ENCODE assay signal across 8 cellular contexts in genomic region chr12:51009038-51009437, GRCh38. TPM values are rescaled to one million over a fixed set of nuclear protein-coding genes. Genes with fewer than 3 reads are reported as not detected.
DNase-seq lines count a peak whose midpoint lies in the region; FAIRE-seq and TF ChIP-seq lines count a peak whose summit lies in the region.

No MANE protein-coding gene starts in this region.

- H3K14ac ChIP-seq in H1 (ENCODE audit: insufficient read length) (no peak overlapping the region), neuronal stem cell (ENCODE audit: low read length) (no peak overlapping the region)

- H2BK15ac ChIP-seq in H1 (ENCODE audit: low read length) (no peak overlapping the region), neuronal stem cell (ENCODE audit: low read length) (no peak overlapping the region)

- H3K23me2 ChIP-seq in H1 (ENCODE audit: low read depth, low read length): no peaks in the 10 kb centered on the region

- peaks cover 14% of the 10 kb centered on the region for H3K36me3 Mint-ChIP-seq in neural progenitor cell

- H4K91ac ChIP-seq in H1 (replicated peaks; ENCODE audit: insufficient read length, low read length): no peak overlapping the region
- no peak overlapping the region for H4K91ac ChIP-seq in neuronal stem cell (ENCODE audit: low read depth, low read length, poor library complexity)

- H3K18ac ChIP-seq in H1 (ENCODE audit: extremely low read depth, low read length) (no peak overlapping the region), neuronal stem cell (ENCODE audit: low read length) (no peak overlapping the region)

- H3K27me3 ChIP-seq in H1 (replicated peaks in 1 of 4; ENCODE audit: control insufficient read depth in 3 of 4, extremely low read depth in 1 of 4, insufficient read depth in 3 of 4, low read length in 3 of 4) (no peaks in the 10 kb centered on the region), neural progenitor cell (no peaks in the 10 kb centered on the region), neuronal stem cell (ENCODE audit: control insufficient read depth in 3 of 3, insufficient read depth in 3 of 3, low read depth in 1 of 3, low read length in 3 of 3) (no peaks in the 10 kb centered on the region)

- H2AFZ ChIP-seq in H1 (ENCODE audit: low read length) (no peak overlapping the region), neural progenitor cell (replicated peaks) (no peak overlapping the region), neuronal stem cell (ENCODE audit: low read length) (no peak overlapping the region)

- H4K8ac ChIP-seq in H1 (ENCODE audit: extremely low read depth, insufficient read depth, low read length) (no peak overlapping the region), neuronal stem cell (ENCODE audit: low read depth, low read length) (no peak overlapping the region)

- H3K27me3 Mint-ChIP-seq in neural progenitor cell (ENCODE audit: insufficient read depth, low read depth): peaks cover 2% of the 10 kb centered on the region

- H3K79me2 ChIP-seq in H1 (ENCODE audit: control insufficient read depth in 1 of 2, insufficient read depth in 2 of 2, low read length in 2 of 2): peaks cover 0 to 37% of the 10 kb centered on the region in 2 experiments; a peak in 2 of 4 replicates
- peaks cover 64% of the 10 kb centered on the region for H3K79me2 ChIP-seq in neural progenitor cell (ENCODE audit: low read depth)

- H3F3A ChIP-seq in neural progenitor cell (ENCODE audit: low read depth): peaks cover 9% of the 10 kb centered on the region

- H2BK120ac ChIP-seq in H1 (replicated peaks; ENCODE audit: low read depth, low read length) (no peak overlapping the region), neuronal stem cell (ENCODE audit: low read depth, low read length) (no peak overlapping the region)

- POLR2A ChIA-PET in H1 (lab: Charles Lee; ENCODE audit: partially characterized antibody): interaction anchor here (0.7 to 2.0 kb wide), 4 partner anchors 9 to 74 kb away, joined by 3 to 13 read pairs (median 4); partner anchors contain the start of genes CSRNP2 and SLC11A2

- FAIRE-seq in H1 (lab: Jason Lieb, UNC) (no peak), HTR-8/SVneo (lab: Jason Lieb, UNC) (no peak)

- no peak for TF ChIP-seq EP300 in H1 (IDR thresholded peaks at IDR 0.05; ENCODE audit: borderline replicate concordance in 1 of 2, low read depth in 2 of 2, low read length in 2 of 2)

- no peak overlapping the region; a peak in 1 of 4 replicates for H3K4me2 ChIP-seq in H1 (ENCODE audit: insufficient read depth in 1 of 2, low read depth in 2 of 2, low read length in 2 of 2)
- peak overlapping the region; percentile 0 for H3K4me2 ChIP-seq in neural progenitor cell
- H3K4me2 ChIP-seq in neuronal stem cell (ENCODE audit: insufficient read depth, low read length, poor library complexity, severe bottlenecking): no peak overlapping the region

- H4K5ac ChIP-seq in H1 (ENCODE audit: insufficient read length, low read depth, low read length): peak overlapping the region; percentile 42

- H2BK12ac ChIP-seq in H1 (ENCODE audit: low read depth, low read length) (no peak overlapping the region), neuronal stem cell (ENCODE audit: low read length) (no peak overlapping the region)

- in situ Hi-C loops in G401 (cut with HindIII; ENCODE audit: low sequenced_read_pairs): no loop called here

- H3K4ac ChIP-seq in H1 (replicated peaks; ENCODE audit: insufficient read length, low read depth, low read length) (no peak overlapping the region), neuronal stem cell (ENCODE audit: low read length) (no peak overlapping the region)

- no peak overlapping the region for H3K27ac Mint-ChIP-seq in neural progenitor cell

- H3K4me1 Mint-ChIP-seq in neural progenitor cell: peaks cover 24% of the 10 kb centered on the region

- H3K9ac ChIP-seq in H1 (replicated peaks in 1 of 4; ENCODE audit: extremely low read depth in 1 of 4, low read depth in 3 of 4, low read length in 3 of 4) (no peak overlapping the region), neural progenitor cell (no peak overlapping the region), neuronal stem cell (ENCODE audit: low read depth, low read length, poor library complexity) (no peak overlapping the region)

- H3K9me3 Mint-ChIP-seq in neural progenitor cell: no peaks in the 10 kb centered on the region

- no peak for TF ChIP-seq RAD21 in H1 (IDR thresholded peaks at IDR 0.05 in 1 of 2, conservative IDR thresholded peaks at IDR 0.05 in 1 of 2; ENCODE audit: low read depth in 2 of 2, low read length in 2 of 2)

- H3K56ac ChIP-seq in H1 (replicated peaks; ENCODE audit: insufficient read length, low read depth, low read length): no peak overlapping the region

- H3K9me3 ChIP-seq in H1 (ENCODE audit: insufficient read depth in 2 of 2, low read depth in 1 of 2, low read length in 1 of 2) (no peaks in the 10 kb centered on the region), neural progenitor cell (ENCODE audit: low read depth) (no peaks in the 10 kb centered on the region), neuronal stem cell (replicated peaks in 1 of 2; ENCODE audit: control insufficient read depth in 2 of 2, insufficient read depth in 1 of 2, low read depth in 1 of 2, low read length in 2 of 2) (peaks cover 0 to 2% of the 10 kb centered on the region in 2 donors)

- TF ChIP-seq POLR2A in H1 (IDR thresholded peaks at IDR 0.05; ENCODE audit: control extremely low read depth in 1 of 2, low read depth in 2 of 2, low read length in 2 of 2): no peak

- H3K4me3 ChIP-seq in H1 (ENCODE audit: extremely low read depth in 1 of 4, insufficient read depth in 2 of 4, low read depth in 3 of 4, low read length in 4 of 4) (no peak overlapping the region), neural progenitor cell (no peak overlapping the region), neuronal stem cell (ENCODE audit: low read length in 2 of 2) (no peak overlapping the region)

- CTCF ChIA-PET in H1 (lab: Charles Lee; ENCODE audit: partially characterized antibody): interaction anchor here (1.3 to 1.9 kb wide), 3 partner anchors 17 to 332 kb away, joined by 3 to 4 read pairs (median 4); partner anchors contain the start of gene SLC11A2

- H2AK5ac ChIP-seq in H1 (ENCODE audit: low read depth, low read length): no peak overlapping the region
- no peak overlapping the region for H2AK5ac ChIP-seq in neuronal stem cell (ENCODE audit: low read depth, low read length)

- H2BK20ac ChIP-seq in H1 (ENCODE audit: low read length): no peak overlapping the region

- WGBS in H1 (ENCODE audit: extremely low coverage in 1 of 2, insufficient coverage in 1 of 2, insufficient read length in 1 of 2, insufficient replicate concordance in 2 of 2, low coverage in 1 of 2, low lambda C conversion rate in 2 of 2, missing lambda C conversion rate in 1 of 2), 2 experiments: 76% methylated on average over 8 of the region's 8 CpGs; no CpG with 5 or more reads in 1 of the 2 experiments
- WGBS in neuronal stem cell (ENCODE audit: extremely low coverage in 2 of 2, insufficient read length in 2 of 2, insufficient replicate concordance in 1 of 2), 2 donors: no CpG with 5 or more reads among the region's 8 CpGs

- no peak for TF ChIP-seq CTCF in H1 (IDR thresholded peaks at IDR 0.05; ENCODE audit: control extremely low read depth in 1 of 3, insufficient read depth in 1 of 3, low read depth in 1 of 3, low read length in 3 of 3)
- TF ChIP-seq CTCF in neural progenitor cell (IDR thresholded peaks at IDR 0.05): no peak

- peak overlapping the region; percentile 74 for H3K23ac ChIP-seq in H1 (ENCODE audit: insufficient read length)
- H3K23ac ChIP-seq in neuronal stem cell (ENCODE audit: low read depth, low read length, poor library complexity): no peak overlapping the region

- H3K4me1 ChIP-seq in H1 (replicated peaks in 1 of 4; ENCODE audit: control insufficient read depth in 3 of 4, insufficient read depth in 4 of 4, low read length in 3 of 4) (peaks cover 0 to 6% (median 3%) of the 10 kb centered on the region in 4 experiments; a peak in 4 of 7 replicates), neural progenitor cell (peaks cover 28% of the 10 kb centered on the region), neuronal stem cell (ENCODE audit: control insufficient read depth in 2 of 2, insufficient read depth in 1 of 2, low read depth in 1 of 2, low read length in 2 of 2) (peaks cover 0 to 3% of the 10 kb centered on the region in 2 donors)

- peak; percentile 67 for DNase-seq in G401 (ENCODE audit: low spot score)
- DNase-seq in activated CD4-positive, alpha-beta T cell treated with anti-CD3 and anti-CD28 coated beads for 1 hour: peak; percentile 47
- DNase-seq in H1 (ENCODE audit: low read depth in 1 of 2, low spot score in 2 of 2): no peak
- DNase-seq in neural progenitor cell (ENCODE audit: low spot score): no peak
- DNase-seq in HTR-8/SVneo (ENCODE audit: insufficient read length, low spot score): no peak
- no peak for DNase-seq in neuronal stem cell (ENCODE audit: low spot score)
- no peak for DNase-seq in dermis blood vessel endothelial cell
- DNase-seq in GM19238 (ENCODE audit: insufficient read length, low spot score): no peak

- H3K27ac ChIP-seq in H1 (ENCODE audit: low read depth, low read length): no peak overlapping the region
- peak overlapping the region; percentile 34 for H3K27ac ChIP-seq in neural progenitor cell
- H3K27ac ChIP-seq in neuronal stem cell (replicated peaks; ENCODE audit: low read length): no peak overlapping the region

- H3K4me3 Mint-ChIP-seq in neural progenitor cell: no peak overlapping the region

- no peak overlapping the region for H2BK5ac ChIP-seq in H1 (ENCODE audit: low read depth, low read length)
- no peak overlapping the region for H2BK5ac ChIP-seq in neuronal stem cell (ENCODE audit: low read length)

- H4K20me1 ChIP-seq in H1 (replicated peaks in 1 of 2; ENCODE audit: control insufficient read depth in 1 of 2, insufficient read depth in 2 of 2, low read length in 2 of 2) (no peaks in the 10 kb centered on the region), neural progenitor cell (ENCODE audit: low read depth) (peaks cover 20% of the 10 kb centered on the region)

- H3K36me3 ChIP-seq in H1 (ENCODE audit: control insufficient read depth in 2 of 4, insufficient read depth in 4 of 4, low read length in 3 of 4) (peaks cover 0 to 6% (median 2%) of the 10 kb centered on the region in 4 experiments; a peak in 3 of 8 replicates), neural progenitor cell (no peaks in the 10 kb centered on the region), neuronal stem cell (replicated peaks in 1 of 2; ENCODE audit: control insufficient read depth in 2 of 2, insufficient read depth in 2 of 2, low read length in 2 of 2) (peaks cover 11 to 38% of the 10 kb centered on the region in 2 donors)

- peaks cover 2% of the 10 kb centered on the region; the same call in 1 of the 2 replicates for H3K79me1 ChIP-seq in H1 (ENCODE audit: low read depth, low read length)
- H3K79me1 ChIP-seq in neuronal stem cell (ENCODE audit: low read depth, low read length): peaks cover 1% of the 10 kb centered on the region

RNA-seq across cellular contexts. Expression of gene SLC11A2, which starts 17.1 kb away (rescaled TPM):
- total RNA-seq in G401 (2014; rRNA removed; shearing (Covaris generic)): 24.6 and 37.1 TPM in 2 replicates
- total RNA-seq in H1 (2021; fragmentation: NEBNext Ultra II Directional; extraction: Animal tissue kit (Norgen Biotek cat#: 25700)): 59.3 and 61.5 TPM in 2 replicates
- polyA plus RNA-seq in H1 (2011; rRNA removed): 42.8 and 55.0 TPM in 2 replicates
- 47.5 TPM for polyA plus RNA-seq in H1 (2011; cell fraction: cytosol; rRNA removed)
- 67.8 TPM for polyA plus RNA-seq in H1 (2011; cell fraction: nucleus; rRNA removed)
- polyA plus RNA-seq in H1 (2012, experiment 1 of 2): 31.7 to 50.0 TPM (median 40.8 TPM) in 4 replicates
- 6.9 TPM for polyA plus RNA-seq in H1 (2012, experiment 2 of 2)
- 47.6 TPM for polyA plus RNA-seq in H1 (2013, experiment 1 of 2)
- 48.7 TPM for polyA plus RNA-seq in H1 (2013, experiment 2 of 2)
- 129 and 143 TPM in 2 replicates for polyA minus RNA-seq in H1 (2011; rRNA and poly(A)+ RNA removed)
- polyA minus RNA-seq in H1 (2011; cell fraction: cytosol; rRNA and poly(A)+ RNA removed): 41.7 TPM
- polyA minus RNA-seq in H1 (2011; cell fraction: nucleus; rRNA and poly(A)+ RNA removed): 77.3 TPM
- total RNA-seq in neural progenitor cell (ENCODE audit: low replicate concordance) (62.7 and 66.5 TPM in 2 replicates), dermis blood vessel endothelial cell (33.9 and 36.8 TPM in 2 replicates)
- polyA plus RNA-seq in neuronal stem cell (2013, experiment 1 of 2): 26.1 TPM
- polyA plus RNA-seq in neuronal stem cell (2013, experiment 2 of 2): 27.3 TPM

RNA-seq across cellular contexts. Expression of gene LETMD1, which starts 39.1 kb away (rescaled TPM):
- 47.9 and 63.2 TPM in 2 replicates for total RNA-seq in G401 (2014; rRNA removed; shearing (Covaris generic))
- total RNA-seq in H1 (2021; fragmentation: NEBNext Ultra II Directional; extraction: Animal tissue kit (Norgen Biotek cat#: 25700)): 31.9 and 39.4 TPM in 2 replicates
- 52.0 and 65.3 TPM in 2 replicates for polyA plus RNA-seq in H1 (2011; rRNA removed)
- 70.9 TPM for polyA plus RNA-seq in H1 (2011; cell fraction: cytosol; rRNA removed)
- 74.8 TPM for polyA plus RNA-seq in H1 (2011; cell fraction: nucleus; rRNA removed)
- polyA plus RNA-seq in H1 (2012, experiment 1 of 2): 54.7 to 66.8 TPM (median 60.2 TPM) in 4 replicates
- 40.4 TPM for polyA plus RNA-seq in H1 (2012, experiment 2 of 2)
- polyA plus RNA-seq in H1 (2013, experiment 1 of 2): 39.1 TPM
- polyA plus RNA-seq in H1 (2013, experiment 2 of 2): 38.6 TPM
- polyA minus RNA-seq in H1 (2011; rRNA and poly(A)+ RNA removed): 79.6 and 89.9 TPM in 2 replicates
- 29.4 TPM for polyA minus RNA-seq in H1 (2011; cell fraction: cytosol; rRNA and poly(A)+ RNA removed)
- polyA minus RNA-seq in H1 (2011; cell fraction: nucleus; rRNA and poly(A)+ RNA removed): 37.1 TPM
- total RNA-seq in neural progenitor cell (ENCODE audit: low replicate concordance) (40.9 and 46.6 TPM in 2 replicates), dermis blood vessel endothelial cell (35.2 and 39.9 TPM in 2 replicates)
- 35.3 TPM for polyA plus RNA-seq in neuronal stem cell (2013, experiment 1 of 2)
- polyA plus RNA-seq in neuronal stem cell (2013, experiment 2 of 2): 35.6 TPM

RNA-seq across cellular contexts. Expression of gene HIGD1C, which starts 56.7 kb away (rescaled TPM):
- total RNA-seq in G401 (2014; rRNA removed; shearing (Covaris generic)): not detected in 2 replicates
- not detected in 2 replicates for total RNA-seq in H1 (2021; fragmentation: NEBNext Ultra II Directional; extraction: Animal tissue kit (Norgen Biotek cat#: 25700))
- not detected in 2 replicates for polyA plus RNA-seq in H1 (2011; rRNA removed)
- not detected for polyA plus RNA-seq in H1 (2011; cell fraction: cytosol; rRNA removed)
- not detected for polyA plus RNA-seq in H1 (2011; cell fraction: nucleus; rRNA removed)
- not detected in 4 replicates for polyA plus RNA-seq in H1 (2012, experiment 1 of 2)
- polyA plus RNA-seq in H1 (2012, experiment 2 of 2): not detected
- polyA plus RNA-seq in H1 (2013, experiment 1 of 2): not detected
- not detected for polyA plus RNA-seq in H1 (2013, experiment 2 of 2)
- not detected in 2 replicates for polyA minus RNA-seq in H1 (2011; rRNA and poly(A)+ RNA removed)
- polyA minus RNA-seq in H1 (2011; cell fraction: cytosol; rRNA and poly(A)+ RNA removed): not detected
- not detected for polyA minus RNA-seq in H1 (2011; cell fraction: nucleus; rRNA and poly(A)+ RNA removed)
- total RNA-seq in neural progenitor cell (ENCODE audit: low replicate concordance) (not detected in 2 replicates), dermis blood vessel endothelial cell (not detected in 2 replicates)
- not detected for polyA plus RNA-seq in neuronal stem cell (2013, experiment 1 of 2)
- polyA plus RNA-seq in neuronal stem cell (2013, experiment 2 of 2): not detected

Comparison
In these comparisons a context has a peak if more than half of its experiments do, and no peak if none do; other contexts are left out.
1. DNase-seq: peak in G401 (single experiment) and activated CD4-positive, alpha-beta T cell treated with anti-CD3 and anti-CD28 coated beads for 1 hour (single experiment); none in H1 (0 of 2), neural progenitor cell (single experiment), HTR-8/SVneo (single experiment), neuronal stem cell (single experiment), dermis blood vessel endothelial cell (single experiment) and GM19238 (single experiment).